ENCODE assay signal across 1 cellular context in genomic region chr1:67748630-67749029, GRCh38.
TF ChIP-seq lines count a peak whose summit lies in the region.

No MANE protein-coding gene starts in this region.

TF ChIP-seq in WTC11, 78 proteins besides CTCF, POLR2A, EP300 and RAD21 (continued from another document):
- TF ChIP-seq MLX (CRISPR knock-in tag; IDR thresholded peaks at IDR 0.05) (no peak), NR3C1 (CRISPR knock-in tag; conservative IDR thresholded peaks at IDR 0.05; ENCODE audit: low read depth) (no peak), NR2C2 (CRISPR knock-in tag; IDR thresholded peaks at IDR 0.05) (no peak), ZNF121 (CRISPR knock-in tag; IDR thresholded peaks at IDR 0.05) (no peak), FOXP4 (CRISPR knock-in tag; IDR thresholded peaks at IDR 0.05) (no peak)
